In genomic region chr11:96715208-96715607, GRCh38 we compare ENCODE assay signal across 21 cellular contexts.
"Had no signal": no experiment of that assay in that cellular context is flagged by ENCODE, and none has a peak within 500 bp of the region (broad histone marks: within the 10 kb centered on the region; RNA-seq: fewer than 3 reads in every experiment).

No MANE protein-coding gene starts in this region.

- H3K4me3 ChIP-seq: coronary artery, esophagus muscularis mucosa, heart left ventricle, mucosa of descending colon, stomach, suprapubic skin, thyroid gland had no signal

- H3K27ac ChIP-seq: coronary artery, epithelial cell of prostate, esophagus muscularis mucosa, heart left ventricle, stomach, suprapubic skin, thyroid gland had no signal

- ATAC-seq: heart left ventricle, left lobe of liver, mucosa of descending colon, natural killer cell had no signal

- H3K9me3 ChIP-seq: esophagus muscularis mucosa, heart left ventricle, mucosa of descending colon, stomach, suprapubic skin, thyroid gland had no signal

- H3K36me3 ChIP-seq: esophagus muscularis mucosa, heart left ventricle, stomach, suprapubic skin, thyroid gland had no signal

- H3K4me1 ChIP-seq: esophagus muscularis mucosa, stomach, suprapubic skin, thyroid gland had no signal

- DNase-seq: effector CD8-positive, alpha-beta T cell; heart left ventricle; hippocampal formation; kidney glomerular epithelial cell; mammary epithelial cell; mucosa of descending colon; natural killer cell; posterior cingulate gyrus; small intestine; stimulated activated CD4-positive, alpha-beta T cell treated with anti-CD3 and anti-CD28 coated beads, Interleukin-12 subunit alpha, Interleukin-12 subunit beta, amount 100 ng/mL, for 4 hours; stimulated activated naive CD4-positive, alpha-beta T cell; stomach; thyroid gland had no signal

- H3K27me3 ChIP-seq: esophagus muscularis mucosa, heart left ventricle, stomach, suprapubic skin, thyroid gland had no signal

- FAIRE-seq: frontal cortex, islet of Langerhans, small intestine, urothelium cell line had no signal
